ENCODE assay signal across 9 cellular contexts in genomic region chr3:26029323-26029722, GRCh38.
"Had no signal": no experiment of that assay in that cellular context is flagged by ENCODE, and none has a peak within 500 bp of the region (broad histone marks: within the 10 kb centered on the region; RNA-seq: fewer than 3 reads in every experiment).

No MANE protein-coding gene starts in this region.

- ATAC-seq: GM23338, HCT116 had no signal

- H3K4me3 ChIP-seq: GM23248, GM23338, HAP-1 had no signal

- H3K4me3 Mint-ChIP-seq: GM23338, H9, HFFc6 had no signal

- DNase-seq: GM23248, GOT3, H7, H9, HCEC 1CT, HFFc6 had no signal

- H3K4me1 Mint-ChIP-seq: GM23338, H9 had no signal

- H3K27ac ChIP-seq: GM23248 had no signal

- H3K4me1 ChIP-seq: HAP-1 had no signal

- H3K36me3 ChIP-seq: HAP-1 had no signal

- H3K27ac Mint-ChIP-seq: GM23338, H9, HFFc6 had no signal

- H3K9me3 ChIP-seq: HAP-1 had no signal
